In the genomic region with DNA sequence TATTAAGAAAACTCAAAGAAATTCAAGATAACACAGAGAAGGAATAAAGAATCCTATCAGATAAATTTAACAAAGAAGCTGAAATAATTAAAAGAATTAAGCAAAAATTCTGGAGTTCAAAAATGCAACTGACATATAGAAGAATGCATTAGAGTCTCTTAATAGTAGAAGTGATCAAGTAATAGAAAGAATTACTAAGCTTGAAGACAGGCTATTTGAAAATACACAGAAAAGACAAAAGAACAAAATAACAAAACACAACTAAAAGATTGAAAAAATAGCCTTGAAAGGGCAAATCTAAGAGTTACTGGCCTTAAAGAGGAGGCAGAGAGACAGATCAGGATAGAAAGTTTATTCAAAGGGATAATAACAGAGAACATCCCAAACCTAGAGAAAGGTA, we compare ENCODE assay signal across 1 cellular context.
TF ChIP-seq lines count a peak whose summit lies in the region.

No MANE protein-coding gene starts in this region.

TF ChIP-seq in GM23338, 12 proteins besides CTCF, POLR2A, EP300 and RAD21 (continued from another document):
- TF ChIP-seq, protein P1, sequence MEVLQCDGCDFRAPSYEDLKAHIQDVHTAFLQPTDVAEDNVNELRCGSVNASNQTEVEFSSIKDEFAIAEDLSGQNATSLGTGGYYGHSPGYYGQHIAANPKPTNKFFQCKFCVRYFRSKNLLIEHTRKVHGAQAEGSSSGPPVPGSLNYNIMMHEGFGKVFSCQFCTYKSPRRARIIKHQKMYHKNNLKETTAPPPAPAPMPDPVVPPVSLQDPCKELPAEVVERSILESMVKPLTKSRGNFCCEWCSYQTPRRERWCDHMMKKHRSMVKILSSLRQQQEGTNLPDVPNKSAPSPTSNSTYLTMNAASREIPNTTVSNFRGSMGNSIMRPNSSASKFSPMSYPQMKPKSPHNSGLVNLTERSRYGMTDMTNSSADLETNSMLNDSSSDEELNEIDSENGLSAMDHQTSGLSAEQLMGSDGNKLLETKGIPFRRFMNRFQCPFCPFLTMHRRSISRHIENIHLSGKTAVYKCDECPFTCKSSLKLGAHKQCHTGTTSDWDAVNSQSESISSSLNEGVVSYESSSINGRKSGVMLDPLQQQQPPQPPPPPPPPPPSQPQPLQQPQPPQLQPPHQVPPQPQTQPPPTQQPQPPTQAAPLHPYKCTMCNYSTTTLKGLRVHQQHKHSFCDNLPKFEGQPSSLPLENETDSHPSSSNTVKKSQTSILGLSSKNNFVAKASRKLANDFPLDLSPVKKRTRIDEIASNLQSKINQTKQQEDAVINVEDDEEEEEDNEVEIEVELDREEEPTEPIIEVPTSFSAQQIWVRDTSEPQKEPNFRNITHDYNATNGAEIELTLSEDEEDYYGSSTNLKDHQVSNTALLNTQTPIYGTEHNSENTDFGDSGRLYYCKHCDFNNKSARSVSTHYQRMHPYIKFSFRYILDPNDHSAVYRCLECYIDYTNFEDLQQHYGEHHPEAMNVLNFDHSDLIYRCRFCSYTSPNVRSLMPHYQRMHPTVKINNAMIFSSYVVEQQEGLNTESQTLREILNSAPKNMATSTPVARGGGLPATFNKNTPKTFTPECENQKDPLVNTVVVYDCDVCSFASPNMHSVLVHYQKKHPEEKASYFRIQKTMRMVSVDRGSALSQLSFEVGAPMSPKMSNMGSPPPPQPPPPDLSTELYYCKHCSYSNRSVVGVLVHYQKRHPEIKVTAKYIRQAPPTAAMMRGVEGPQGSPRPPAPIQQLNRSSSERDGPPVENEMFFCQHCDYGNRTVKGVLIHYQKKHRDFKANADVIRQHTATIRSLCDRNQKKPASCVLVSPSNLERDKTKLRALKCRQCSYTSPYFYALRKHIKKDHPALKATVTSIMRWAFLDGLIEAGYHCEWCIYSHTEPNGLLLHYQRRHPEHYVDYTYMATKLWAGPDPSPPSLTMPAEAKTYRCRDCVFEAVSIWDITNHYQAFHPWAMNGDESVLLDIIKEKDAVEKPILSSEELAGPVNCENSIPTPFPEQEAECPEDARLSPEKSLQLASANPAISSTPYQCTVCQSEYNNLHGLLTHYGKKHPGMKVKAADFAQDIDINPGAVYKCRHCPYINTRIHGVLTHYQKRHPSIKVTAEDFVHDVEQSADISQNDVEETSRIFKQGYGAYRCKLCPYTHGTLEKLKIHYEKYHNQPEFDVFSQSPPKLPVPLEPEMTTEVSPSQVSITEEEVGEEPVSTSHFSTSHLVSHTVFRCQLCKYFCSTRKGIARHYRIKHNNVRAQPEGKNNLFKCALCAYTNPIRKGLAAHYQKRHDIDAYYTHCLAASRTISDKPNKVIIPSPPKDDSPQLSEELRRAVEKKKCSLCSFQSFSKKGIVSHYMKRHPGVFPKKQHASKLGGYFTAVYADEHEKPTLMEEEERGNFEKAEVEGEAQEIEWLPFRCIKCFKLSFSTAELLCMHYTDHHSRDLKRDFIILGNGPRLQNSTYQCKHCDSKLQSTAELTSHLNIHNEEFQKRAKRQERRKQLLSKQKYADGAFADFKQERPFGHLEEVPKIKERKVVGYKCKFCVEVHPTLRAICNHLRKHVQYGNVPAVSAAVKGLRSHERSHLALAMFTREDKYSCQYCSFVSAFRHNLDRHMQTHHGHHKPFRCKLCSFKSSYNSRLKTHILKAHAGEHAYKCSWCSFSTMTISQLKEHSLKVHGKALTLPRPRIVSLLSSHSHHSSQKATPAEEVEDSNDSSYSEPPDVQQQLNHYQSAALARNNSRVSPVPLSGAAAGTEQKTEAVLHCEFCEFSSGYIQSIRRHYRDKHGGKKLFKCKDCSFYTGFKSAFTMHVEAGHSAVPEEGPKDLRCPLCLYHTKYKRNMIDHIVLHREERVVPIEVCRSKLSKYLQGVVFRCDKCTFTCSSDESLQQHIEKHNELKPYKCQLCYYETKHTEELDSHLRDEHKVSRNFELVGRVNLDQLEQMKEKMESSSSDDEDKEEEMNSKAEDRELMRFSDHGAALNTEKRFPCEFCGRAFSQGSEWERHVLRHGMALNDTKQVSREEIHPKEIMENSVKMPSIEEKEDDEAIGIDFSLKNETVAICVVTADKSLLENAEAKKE (CRISPR knock-in tag; IDR thresholded peaks at IDR 0.05): no peak
- TF ChIP-seq CREB1 (CRISPR knock-in tag; IDR thresholded peaks at IDR 0.05; ENCODE audit: low read depth): no peak
TF ChIP-seq in GM23338: peak in this region for 0.
